ENCODE assay signal across 22 cellular contexts in the genomic region with DNA sequence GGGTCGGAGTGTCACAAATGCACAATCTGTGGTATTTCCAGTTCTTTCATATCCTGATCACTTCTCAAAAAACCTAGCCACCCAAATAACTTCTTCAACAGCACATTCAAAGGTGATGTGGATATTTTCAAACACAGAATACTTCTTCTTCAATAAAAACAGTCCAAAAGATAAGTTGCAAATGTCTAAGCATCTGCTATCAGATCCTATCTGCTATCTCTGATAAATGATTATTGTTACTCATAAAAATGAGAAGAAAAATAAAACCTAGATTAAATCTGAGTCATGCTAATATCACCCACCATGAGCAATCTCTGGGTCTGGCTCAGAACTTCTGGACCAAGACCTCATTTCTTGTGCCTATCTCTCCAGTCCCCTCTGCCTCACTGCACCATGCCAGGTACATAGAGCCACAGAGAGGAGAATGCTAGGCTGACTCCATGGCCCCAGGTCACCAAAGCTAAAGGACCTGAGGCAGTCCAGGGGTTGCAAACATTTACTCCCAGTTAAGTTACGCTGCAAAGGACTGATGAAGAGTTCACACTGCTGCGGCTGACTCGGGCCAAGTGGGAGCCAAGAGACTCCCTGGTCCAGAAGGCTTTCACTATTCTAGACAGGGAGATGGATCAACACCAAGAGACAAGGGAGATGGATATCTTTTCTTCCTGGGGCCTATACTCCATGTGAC.
DNase-seq lines count a peak whose midpoint lies in the region; ATAC-seq and TF ChIP-seq lines count a peak whose summit lies in the region.
"Had no signal": no experiment of that assay in that cellular context is flagged by ENCODE, and none has a peak within 500 bp of the region (broad histone marks: within the 10 kb centered on the region; RNA-seq: fewer than 3 reads in every experiment).

No MANE protein-coding gene starts in this region.

- H3K27me3 Mint-ChIP-seq in HFFc6 (ENCODE audit: insufficient read depth) (no peaks in the 10 kb centered on the region; the same call in 1 of the 2 replicates), activated B cell treated with CpG ODN at 0.5 μM for 24 hours (no peaks in the 10 kb centered on the region)
- H3K27me3 Mint-ChIP-seq: naive B cell had no signal

- peaks cover 44% of the 10 kb centered on the region for H3K4me1 Mint-ChIP-seq in HFFc6 (ENCODE audit: low read depth)
- peaks cover 40% of the 10 kb centered on the region for H3K4me1 Mint-ChIP-seq in activated B cell treated with CpG ODN at 0.5 μM for 24 hours

- H3K4me3 Mint-ChIP-seq in HFFc6 (peak overlapping the region; percentile 46; the same call in 1 of the 2 replicates), activated B cell treated with CpG ODN at 0.5 μM for 24 hours (no peak overlapping the region)
- H3K4me3 Mint-ChIP-seq: activated CD4-positive, alpha-beta memory T cell treated with anti-CD3 and anti-CD28 coated beads for 36 hours; CD4-positive, CD25-positive, alpha-beta regulatory T cell; endodermal cell; mesothelial cell of epicardium; stimulated activated effector memory CD8-positive, alpha-beta T cell treated with anti-CD3 and anti-CD28 coated beads, Interleukin-12 subunit alpha, Interleukin-12 subunit beta, amount 100 ng/mL, for 72 hours had no signal

- H3K9me3 Mint-ChIP-seq in HFFc6 = no peaks in the 10 kb centered on the region
- no peaks in the 10 kb centered on the region for H3K9me3 Mint-ChIP-seq in activated B cell treated with CpG ODN at 0.5 μM for 24 hours
- H3K9me3 Mint-ChIP-seq: activated CD4-positive, alpha-beta memory T cell treated with anti-CD3 and anti-CD28 coated beads for 36 hours; activated naive CD4-positive, alpha-beta T cell treated with anti-CD3 and anti-CD28 coated beads, Interleukin-2, amount 50 U/mL, for 72 hours; CD4-positive, CD25-positive, alpha-beta regulatory T cell; endodermal cell; mesothelial cell of epicardium; naive B cell; stimulated activated effector memory CD8-positive, alpha-beta T cell treated with anti-CD3 and anti-CD28 coated beads, Interleukin-12 subunit alpha, Interleukin-12 subunit beta, amount 100 ng/mL, for 72 hours had no signal

- no peak for ATAC-seq in activated B cell treated with CpG ODN at 0.5 μM for 24 hours (ENCODE audit: low read depth)
- ATAC-seq in GM18873 (IDR thresholded peaks at IDR 0.05; ENCODE audit: low FRiP score, unreplicated experiment) = no peak
- ATAC-seq: activated CD4-positive, CD25-positive, alpha-beta regulatory T cell treated with anti-CD3 and anti-CD28 coated beads, Interleukin-2, amount 50 U/mL, for 24 hours; stimulated activated effector memory CD8-positive, alpha-beta T cell treated with anti-CD3 and anti-CD28 coated beads, Interleukin-12 subunit alpha, Interleukin-12 subunit beta, amount 100 ng/mL, for 72 hours had no signal

- TF ChIP-seq CTCF in HFFc6 (IDR thresholded peaks at IDR 0.05) (no peak), activated B cell treated with CpG ODN at 0.5 μM for 24 hours (IDR thresholded peaks at IDR 0.05) (no peak)

- peaks cover 9% of the 10 kb centered on the region; the same call in 1 of the 2 replicates for H3K36me3 Mint-ChIP-seq in HFFc6 (ENCODE audit: low read depth)
- no peaks in the 10 kb centered on the region for H3K36me3 Mint-ChIP-seq in activated B cell treated with CpG ODN at 0.5 μM for 24 hours (ENCODE audit: low read depth)
- H3K36me3 Mint-ChIP-seq: activated CD4-positive, alpha-beta memory T cell treated with anti-CD3 and anti-CD28 coated beads for 36 hours; activated naive CD4-positive, alpha-beta T cell treated with anti-CD3 and anti-CD28 coated beads, Interleukin-2, amount 50 U/mL, for 72 hours; CD4-positive, CD25-positive, alpha-beta regulatory T cell; naive B cell; stimulated activated effector memory CD8-positive, alpha-beta T cell treated with anti-CD3 and anti-CD28 coated beads, Interleukin-12 subunit alpha, Interleukin-12 subunit beta, amount 100 ng/mL, for 72 hours had no signal

- H3K27ac ChIP-seq in epithelial cell of prostate (peak overlapping the region; percentile 5), substantia nigra (ENCODE audit: low read depth, low read length, poor library complexity, severe bottlenecking) (peak overlapping the region; percentile 32)
- H3K27ac ChIP-seq: foreskin keratinocyte, SJSA1, upper lobe of right lung had no signal

- intact Hi-C loops in activated B cell treated with CpG ODN at 0.5 μM for 24 hours (cut with micrococcal nuclease) = loop anchor here (2.0 to 10.0 kb wide), 2 partner anchors 103 to 181 kb away; partner anchors contain the start of gene NUP153

- CTCF ChIA-PET in activated B cell treated with CpG ODN at 0.5 μM for 24 hours (lab: Charles Lee) = no interaction called here

- DNase-seq in HFFc6 = no peak
- DNase-seq in activated B cell treated with CpG ODN at 0.5 μM for 24 hours = no peak
- DNase-seq in epithelial cell of prostate (ENCODE audit: low read depth, low spot score) = no peak
- no peak for DNase-seq in substantia nigra (lab: John Stamatoyannopoulos, UW)
- DNase-seq in hepatic stellate cell (ENCODE audit: low spot score) = no peak
- DNase-seq in activated gamma-delta T cell (lab: John Stamatoyannopoulos, UW) = no peak
- DNase-seq: activated CD4-positive, alpha-beta memory T cell treated with anti-CD3 and anti-CD28 coated beads for 36 hours; CD4-positive, CD25-positive, alpha-beta regulatory T cell; cortex of kidney; endodermal cell; foreskin keratinocyte; kidney glomerular epithelial cell; naive B cell; NCI-H1048; nucleus accumbens; upper lobe of right lung had no signal

- peak overlapping the region; percentile 75 for H3K27ac Mint-ChIP-seq in HFFc6
- peak overlapping the region; percentile 50 for H3K27ac Mint-ChIP-seq in activated B cell treated with CpG ODN at 0.5 μM for 24 hours
- H3K27ac Mint-ChIP-seq: activated CD4-positive, alpha-beta memory T cell treated with anti-CD3 and anti-CD28 coated beads for 36 hours; activated naive CD4-positive, alpha-beta T cell treated with anti-CD3 and anti-CD28 coated beads, Interleukin-2, amount 50 U/mL, for 72 hours; CD4-positive, CD25-positive, alpha-beta regulatory T cell; endodermal cell; mesothelial cell of epicardium; stimulated activated effector memory CD8-positive, alpha-beta T cell treated with anti-CD3 and anti-CD28 coated beads, Interleukin-12 subunit alpha, Interleukin-12 subunit beta, amount 100 ng/mL, for 72 hours had no signal

- POLR2A ChIA-PET in activated B cell treated with CpG ODN at 0.5 μM for 24 hours (lab: Charles Lee) = interaction anchor here (1.0 kb wide), 1 partner anchor 100 kb away, joined by 3 read pairs; no protein-coding TSS in a partner anchor
